8 cellular contexts compared by ENCODE assay signal in the genomic region with DNA sequence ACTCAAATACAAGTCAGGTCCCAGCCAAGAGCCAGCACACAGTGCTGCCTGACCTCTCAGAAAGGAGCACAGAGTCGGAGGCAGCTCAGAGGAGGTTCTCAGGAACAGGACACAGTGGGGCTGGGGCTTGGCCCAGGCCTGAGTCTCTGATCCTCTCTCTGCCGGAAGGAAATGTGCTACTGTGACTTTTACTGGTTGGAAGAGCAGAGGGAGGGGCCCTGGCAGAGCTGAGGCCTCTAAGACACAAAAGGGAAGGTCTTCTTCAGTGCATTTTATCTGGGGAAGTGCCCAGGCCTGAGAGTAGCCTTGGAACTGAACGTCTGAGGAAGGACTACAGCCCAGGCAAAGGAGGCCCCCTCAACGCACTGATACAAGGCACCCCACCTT. TPM values are rescaled to one million over a fixed set of nuclear protein-coding genes. Genes with fewer than 3 reads are reported as not detected.
DNase-seq lines count a peak whose midpoint lies in the region; ATAC-seq, FAIRE-seq and TF ChIP-seq lines count a peak whose summit lies in the region.

No MANE protein-coding gene starts in this region.

- POLR2A ChIA-PET in OCI-LY7 (lab: Charles Lee): interaction anchor here (1.9 to 4.1 kb wide), 3 partner anchors 22 to 119 kb away, joined by 4 to 22 read pairs (median 7); partner anchors contain the start of genes CCDC157, MTFP1, SF3A1 and TBC1D10A

- peaks cover 100% of the 10 kb centered on the region in 10 experiments for H3K4me1 ChIP-seq in BLaER1 treated with 17β-estradiol and CSF1 and Interleukin-3, amounts not matched to agents 10 nM and 100 nM
- H3K4me1 ChIP-seq in OCI-LY7 (ENCODE audit: insufficient read depth, low read length, poor library complexity, severe bottlenecking): peaks cover 96% of the 10 kb centered on the region
- H3K4me1 ChIP-seq in astrocyte (ENCODE audit: insufficient read depth, low read length): peaks cover 35% of the 10 kb centered on the region
- peaks cover 22% of the 10 kb centered on the region for H3K4me1 ChIP-seq in SJCRH30

- CTCF ChIA-PET in OCI-LY7 (lab: Charles Lee; ENCODE audit: unreplicated experiment): interaction anchor here (2.3 kb wide), 1 partner anchor 17 kb away, joined by 9 read pairs; the partner anchor contains the start of gene CASTOR1

- no peaks in the 10 kb centered on the region for H3K27me3 ChIP-seq in BLaER1 treated with 17β-estradiol and CSF1 and Interleukin-3, amounts not matched to agents 10 nM and 100 nM
- no peaks in the 10 kb centered on the region for H3K27me3 ChIP-seq in astrocyte (ENCODE audit: insufficient read depth, low read length)
- H3K27me3 ChIP-seq in SJCRH30: no peaks in the 10 kb centered on the region

- H3K36me3 Mint-ChIP-seq in astrocyte (ENCODE audit: low read depth, unreplicated experiment) (peaks cover 25% of the 10 kb centered on the region), mesothelial cell of epicardium (no peaks in the 10 kb centered on the region)

- peaks cover 5% of the 10 kb centered on the region; the same call in 1 of the 2 replicates for H3K79me2 ChIP-seq in OCI-LY7 (ENCODE audit: insufficient read depth, low read depth, low read length)
- peaks cover 81% of the 10 kb centered on the region for H3K79me2 ChIP-seq in astrocyte (ENCODE audit: insufficient read depth, low read length)

- no peaks in the 10 kb centered on the region for H3K9me3 ChIP-seq in BLaER1 treated with 17β-estradiol and CSF1 and Interleukin-3, amounts not matched to agents 10 nM and 100 nM (replicated peaks in 1 of 11)
- H3K9me3 ChIP-seq in OCI-LY7 (ENCODE audit: low read length): no peaks in the 10 kb centered on the region
- H3K9me3 ChIP-seq in astrocyte (ENCODE audit: insufficient read depth, low read depth, low read length): no peaks in the 10 kb centered on the region
- H3K9me3 ChIP-seq in SJCRH30 (replicated peaks): no peaks in the 10 kb centered on the region

- peak overlapping the region; percentile 57 to 83 (median 78) for H3K9ac ChIP-seq in BLaER1 treated with 17β-estradiol and CSF1 and Interleukin-3, amounts not matched to agents 10 nM and 100 nM
- H3K9ac ChIP-seq in astrocyte (ENCODE audit: low read length): no peak overlapping the region

- H3K4me1 Mint-ChIP-seq in astrocyte (ENCODE audit: low read depth, unreplicated experiment) (peaks cover 52% of the 10 kb centered on the region), mesothelial cell of epicardium (peaks cover 44% of the 10 kb centered on the region)

- BruUV-seq in OCI-LY7 (replicated peaks; lab: Mats Ljungman, UMichigan): no TSS peak

- H3K27ac ChIP-seq in BLaER1 treated with 17β-estradiol and CSF1 and Interleukin-3, amounts not matched to agents 10 nM and 100 nM: peak overlapping the region; percentile 73 to 94 (median 87)
- H3K27ac ChIP-seq in OCI-LY7 (ENCODE audit: low read depth, low read length, poor library complexity, severe bottlenecking): peak overlapping the region; percentile 94
- no peak overlapping the region for H3K27ac ChIP-seq in astrocyte (ENCODE audit: low read depth, low read length)
- H3K27ac ChIP-seq in SJCRH30: no peak overlapping the region

- H3K27me3 Mint-ChIP-seq in astrocyte (ENCODE audit: low read depth, unreplicated experiment) (no peaks in the 10 kb centered on the region), mesothelial cell of epicardium (ENCODE audit: low read depth) (no peaks in the 10 kb centered on the region)

- peaks cover 0 to 15% (median 2%) of the 10 kb centered on the region in 11 experiments; a peak in 9 of 22 replicates for H3K36me3 ChIP-seq in BLaER1 treated with 17β-estradiol and CSF1 and Interleukin-3, amounts not matched to agents 10 nM and 100 nM
- H3K36me3 ChIP-seq in OCI-LY7 (ENCODE audit: insufficient read depth, low read length) (peaks cover 14% of the 10 kb centered on the region), astrocyte (ENCODE audit: insufficient read depth, low read length) (peaks cover 7% of the 10 kb centered on the region), SJCRH30 (no peaks in the 10 kb centered on the region)

- intact Hi-C loops in OCI-LY7 (cut with micrococcal nuclease; ENCODE audit: unreplicated experiment): loop anchor here (1.0 to 5.0 kb wide), 4 partner anchors 17 to 933 kb away; no protein-coding TSS in a partner anchor

- no peaks in the 10 kb centered on the region for H3K9me2 ChIP-seq in OCI-LY7 (ENCODE audit: insufficient read depth, low read length)

- H2AFZ ChIP-seq in OCI-LY7 (ENCODE audit: low read length) (no peak overlapping the region), astrocyte (ENCODE audit: low read depth, low read length) (no peak overlapping the region)

- H3K4me3 Mint-ChIP-seq in astrocyte (ENCODE audit: unreplicated experiment) (peak overlapping the region; percentile 43), mesothelial cell of epicardium (no peak overlapping the region)

- no peak for FAIRE-seq in astrocyte (lab: Jason Lieb, UNC)

- peaks cover 2% of the 10 kb centered on the region for H3K9me3 Mint-ChIP-seq in astrocyte (ENCODE audit: unreplicated experiment)
- H3K9me3 Mint-ChIP-seq in mesothelial cell of epicardium: no peaks in the 10 kb centered on the region

- H3K27ac Mint-ChIP-seq in astrocyte (ENCODE audit: unreplicated experiment): no peak overlapping the region
- peak overlapping the region; percentile 22 for H3K27ac Mint-ChIP-seq in mesothelial cell of epicardium

- DNase-seq in OCI-LY7 (ENCODE audit: low spot score): peak; percentile 90
- DNase-seq in astrocyte (ENCODE audit: low read depth): no peak
- DNase-seq in mesothelial cell of epicardium (ENCODE audit: low spot score in 2 of 2, unreplicated experiment in 2 of 2): no peak
- DNase-seq in SJCRH30: no peak
- DNase-seq in NCI-H1048 (lab: John Stamatoyannopoulos, UW): no peak
- DNase-seq in NCI-H2227 (lab: John Stamatoyannopoulos, UW; ENCODE audit: unreplicated experiment): no peak

- H3K4me3 ChIP-seq in BLaER1 treated with 17β-estradiol and CSF1 and Interleukin-3, amounts not matched to agents 10 nM and 100 nM: peak overlapping the region; percentile 12 to 58 (median 47); a peak in 18 of 20 replicates
- H3K4me3 ChIP-seq in OCI-LY7 (ENCODE audit: low read depth, low read length, poor library complexity, severe bottlenecking): peak overlapping the region; percentile 61
- H3K4me3 ChIP-seq in astrocyte (ENCODE audit: insufficient read depth, low read depth, low read length): no peak overlapping the region
- H3K4me3 ChIP-seq in SJCRH30: no peak overlapping the region

- ATAC-seq in GM19452 (IDR thresholded peaks at IDR 0.05; ENCODE audit: unreplicated experiment): peak; percentile 43

- peaks cover 0 to 8% (median 0%) of the 10 kb centered on the region in 11 experiments; a peak in 2 of 22 replicates for H4K20me1 ChIP-seq in BLaER1 treated with 17β-estradiol and CSF1 and Interleukin-3, amounts not matched to agents 10 nM and 100 nM
- H4K20me1 ChIP-seq in OCI-LY7 (ENCODE audit: insufficient read depth, low read length) (no peaks in the 10 kb centered on the region), astrocyte (ENCODE audit: insufficient read depth, low read length) (peaks cover 98% of the 10 kb centered on the region)

- peak overlapping the region; percentile 86 to 98 (median 95) for H3K4me2 ChIP-seq in BLaER1 treated with 17β-estradiol and CSF1 and Interleukin-3, amounts not matched to agents 10 nM and 100 nM
- H3K4me2 ChIP-seq in OCI-LY7 (ENCODE audit: low read length): peak overlapping the region; percentile 81
- H3K4me2 ChIP-seq in astrocyte (ENCODE audit: low read length): peak overlapping the region; percentile 6

- TF ChIP-seq CTCF in OCI-LY7 (conservative IDR thresholded peaks at IDR 0.05; ENCODE audit: low read length): no peak
- no peak for TF ChIP-seq CTCF in astrocyte (IDR thresholded peaks at IDR 0.05; ENCODE audit: insufficient read depth, low read depth, low read length)
- TF ChIP-seq CTCF in mesothelial cell of epicardium (IDR thresholded peaks at IDR 0.05; ENCODE audit: unreplicated experiment): no peak

RNA-seq across cellular contexts. Expression of gene CASTOR1, which starts 16.2 kb away (rescaled TPM):
- 3.5 and 9.1 TPM in 2 replicates for total RNA-seq in OCI-LY7 (2014; rRNA removed; shearing (Covaris generic))
- 4.3 and 4.5 TPM in 2 replicates for total RNA-seq in OCI-LY7 (2022)
- total RNA-seq in astrocyte: 15.2 and 16.2 TPM in 2 replicates
- total RNA-seq in mesothelial cell of epicardium: 10.9 to 13.5 TPM (median 13.5 TPM) in 3 replicates
- total RNA-seq in SJCRH30 (2014; rRNA removed; shearing (Covaris generic)): 1.2 and 2.1 TPM in 2 replicates

RNA-seq across cellular contexts. Expression of gene TBC1D10A, which starts 21.2 kb away (rescaled TPM):
- total RNA-seq in OCI-LY7 (2014; rRNA removed; shearing (Covaris generic)): 15.1 and 15.9 TPM in 2 replicates
- total RNA-seq in OCI-LY7 (2022) (16.2 and 22.5 TPM in 2 replicates), astrocyte (32.7 and 33.3 TPM in 2 replicates), mesothelial cell of epicardium (12.8 to 15.1 TPM (median 13.7 TPM) in 3 replicates)
- 4.8 and 5.8 TPM in 2 replicates for total RNA-seq in SJCRH30 (2014; rRNA removed; shearing (Covaris generic))

RNA-seq across cellular contexts. Expression of gene OSM, which starts 38.9 kb away (rescaled TPM):
- 0.18 TPM in 1 of 2 replicates, not detected in the other for total RNA-seq in OCI-LY7 (2014; rRNA removed; shearing (Covaris generic))
- 0.79 and 0.91 TPM in 2 replicates for total RNA-seq in OCI-LY7 (2022)
- not detected in 2 replicates for total RNA-seq in astrocyte
- not detected in 3 replicates for total RNA-seq in mesothelial cell of epicardium
- not detected in 2 replicates for total RNA-seq in SJCRH30 (2014; rRNA removed; shearing (Covaris generic))

RNA-seq across cellular contexts. Expression of gene SF3A1, which starts 51.2 kb away (rescaled TPM):
- 44.9 and 71.8 TPM in 2 replicates for total RNA-seq in OCI-LY7 (2014; rRNA removed; shearing (Covaris generic))
- total RNA-seq in OCI-LY7 (2022) (199 and 200 TPM in 2 replicates), astrocyte (134 and 139 TPM in 2 replicates), mesothelial cell of epicardium (142 to 154 TPM (median 151 TPM) in 3 replicates)
- 45.2 and 64.7 TPM in 2 replicates for total RNA-seq in SJCRH30 (2014; rRNA removed; shearing (Covaris generic))

RNA-seq across cellular contexts. Expression of gene CCDC157, which starts 51.3 kb away (rescaled TPM):
- 3.4 and 4.7 TPM in 2 replicates for total RNA-seq in OCI-LY7 (2014; rRNA removed; shearing (Covaris generic))
- total RNA-seq in OCI-LY7 (2022) (3.1 and 3.3 TPM in 2 replicates), astrocyte (2.9 and 3.2 TPM in 2 replicates), mesothelial cell of epicardium (4.7 to 5.8 TPM (median 4.7 TPM) in 3 replicates)
- total RNA-seq in SJCRH30 (2014; rRNA removed; shearing (Covaris generic)): 1.2 TPM in 2 replicates

Comparison
In these comparisons a context has a peak if more than half of its experiments do, and no peak if none do; other contexts are left out.
1. H3K27ac ChIP-seq: peak in BLaER1 treated with 17β-estradiol and CSF1 and Interleukin-3, amounts not matched to agents 10 nM and 100 nM (11 of 11) and OCI-LY7 (single experiment); none in astrocyte (single experiment) and SJCRH30 (single experiment).
2. H3K4me2 ChIP-seq: peak in every context shown above with its lines; median percentile 95 in BLaER1 treated with 17β-estradiol and CSF1 and Interleukin-3, amounts not matched to agents 10 nM and 100 nM; 81 in OCI-LY7; 6 in astrocyte.
3. H3K4me3 ChIP-seq: peak in BLaER1 treated with 17β-estradiol and CSF1 and Interleukin-3, amounts not matched to agents 10 nM and 100 nM (10 of 10) and OCI-LY7 (single experiment); none in astrocyte (single experiment) and SJCRH30 (single experiment).